In the genomic region with DNA sequence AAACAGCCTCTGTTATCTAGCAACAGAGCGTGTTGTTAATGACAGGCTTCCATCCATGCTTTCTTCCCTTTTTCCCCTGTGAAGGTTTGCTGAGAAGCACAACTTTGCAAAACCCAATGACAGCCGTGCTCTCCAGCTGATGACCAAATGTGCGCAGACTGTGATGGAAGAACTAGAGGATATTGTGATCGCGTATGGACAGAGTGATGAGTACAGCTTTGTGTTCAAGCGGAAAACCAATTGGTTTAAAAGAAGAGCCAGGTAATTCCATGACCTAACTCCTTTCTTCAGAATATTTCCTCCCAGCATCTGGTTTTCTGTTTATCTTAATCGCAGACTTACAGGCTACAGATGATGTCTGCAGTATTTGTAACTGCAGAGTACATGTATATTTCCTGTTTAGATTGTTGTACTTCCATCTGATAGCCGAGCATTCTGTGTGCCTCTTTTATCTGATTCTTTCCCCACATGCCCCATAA, we compare ENCODE assay signal across 1 cellular context.
TF ChIP-seq lines count a peak whose summit lies in the region.

No MANE protein-coding gene starts in this region.

TF ChIP-seq in K562, 482 proteins besides CTCF, POLR2A, EP300 and RAD21 (continues in another document):
- TF ChIP-seq KAT7 (CRISPR knock-in tag; IDR thresholded peaks at IDR 0.05; ENCODE audit: borderline replicate concordance): no peak
- no peak for TF ChIP-seq E2F4 (CRISPR knock-in tag; IDR thresholded peaks at IDR 0.05; ENCODE audit: low read depth)
- no peak for TF ChIP-seq ARHGAP35 (IDR thresholded peaks at IDR 0.05; ENCODE audit: partially characterized antibody)
- TF ChIP-seq SMARCE1 (IDR thresholded peaks at IDR 0.05): 0 out of 2 replicates have a peak, but pooled peaks have one; percentile 11
- TF ChIP-seq NCOA1 (IDR thresholded peaks at IDR 0.05; ENCODE audit: low read depth): peak; percentile 48; the same call in 1 of the 2 replicates
- TF ChIP-seq GATA2 (CRISPR knock-in tag; IDR thresholded peaks at IDR 0.05): peak; percentile 77
- TF ChIP-seq MED1 (CRISPR knock-in tag; IDR thresholded peaks at IDR 0.05; ENCODE audit: borderline replicate concordance): no peak
- no peak for TF ChIP-seq GABPB1 (CRISPR knock-in tag; IDR thresholded peaks at IDR 0.05)
- TF ChIP-seq, protein P1, sequence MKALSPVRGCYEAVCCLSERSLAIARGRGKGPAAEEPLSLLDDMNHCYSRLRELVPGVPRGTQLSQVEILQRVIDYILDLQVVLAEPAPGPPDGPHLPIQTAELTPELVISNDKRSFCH (CRISPR knock-in tag; IDR thresholded peaks at IDR 0.05): no peak
- TF ChIP-seq, protein P1 (tag; IDR thresholded peaks at IDR 0.05): no peak
- TF ChIP-seq, protein P2, sequence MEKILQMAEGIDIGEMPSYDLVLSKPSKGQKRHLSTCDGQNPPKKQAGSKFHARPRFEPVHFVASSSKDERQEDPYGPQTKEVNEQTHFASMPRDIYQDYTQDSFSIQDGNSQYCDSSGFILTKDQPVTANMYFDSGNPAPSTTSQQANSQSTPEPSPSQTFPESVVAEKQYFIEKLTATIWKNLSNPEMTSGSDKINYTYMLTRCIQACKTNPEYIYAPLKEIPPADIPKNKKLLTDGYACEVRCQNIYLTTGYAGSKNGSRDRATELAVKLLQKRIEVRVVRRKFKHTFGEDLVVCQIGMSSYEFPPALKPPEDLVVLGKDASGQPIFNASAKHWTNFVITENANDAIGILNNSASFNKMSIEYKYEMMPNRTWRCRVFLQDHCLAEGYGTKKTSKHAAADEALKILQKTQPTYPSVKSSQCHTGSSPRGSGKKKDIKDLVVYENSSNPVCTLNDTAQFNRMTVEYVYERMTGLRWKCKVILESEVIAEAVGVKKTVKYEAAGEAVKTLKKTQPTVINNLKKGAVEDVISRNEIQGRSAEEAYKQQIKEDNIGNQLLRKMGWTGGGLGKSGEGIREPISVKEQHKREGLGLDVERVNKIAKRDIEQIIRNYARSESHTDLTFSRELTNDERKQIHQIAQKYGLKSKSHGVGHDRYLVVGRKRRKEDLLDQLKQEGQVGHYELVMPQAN (IDR thresholded peaks at IDR 0.05; ENCODE audit: borderline replicate concordance): peak; percentile 37; the same call in 1 of the 2 replicates
- TF ChIP-seq PCBP2 (IDR thresholded peaks at IDR 0.05; ENCODE audit: low read depth, low read length, poor library complexity, severe bottlenecking): no peak
- no peak for TF ChIP-seq MAZ (CRISPR knock-in tag; conservative IDR thresholded peaks at IDR 0.05 in 1 of 2, IDR thresholded peaks at IDR 0.05 in 1 of 2)
- no peak for TF ChIP-seq XRCC3 (IDR thresholded peaks at IDR 0.05)
- no peak for TF ChIP-seq PHB2 (IDR thresholded peaks at IDR 0.05; ENCODE audit: low read depth)
- no peak for TF ChIP-seq POLR2B (IDR thresholded peaks at IDR 0.05; ENCODE audit: low read depth, partially characterized antibody)
- no peak for TF ChIP-seq ZNF583 (CRISPR knock-in tag; IDR thresholded peaks at IDR 0.05)
- TF ChIP-seq, protein P3, sequence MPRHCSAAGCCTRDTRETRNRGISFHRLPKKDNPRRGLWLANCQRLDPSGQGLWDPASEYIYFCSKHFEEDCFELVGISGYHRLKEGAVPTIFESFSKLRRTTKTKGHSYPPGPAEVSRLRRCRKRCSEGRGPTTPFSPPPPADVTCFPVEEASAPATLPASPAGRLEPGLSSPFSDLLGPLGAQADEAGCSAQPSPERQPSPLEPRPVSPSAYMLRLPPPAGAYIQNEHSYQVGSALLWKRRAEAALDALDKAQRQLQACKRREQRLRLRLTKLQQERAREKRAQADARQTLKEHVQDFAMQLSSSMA (CRISPR knock-in tag; IDR thresholded peaks at IDR 0.05): no peak
- no peak for TF ChIP-seq TGIF2 (CRISPR knock-in tag; IDR thresholded peaks at IDR 0.05)
- peak; percentile 35; the same call in 1 of the 2 replicates for TF ChIP-seq CREM (IDR thresholded peaks at IDR 0.05; ENCODE audit: low read depth)
- TF ChIP-seq ZNF584 (CRISPR knock-in tag; IDR thresholded peaks at IDR 0.05; ENCODE audit: low read depth): no peak
- TF ChIP-seq CBFA2T3 (IDR thresholded peaks at IDR 0.05): peak; percentile 87
- TF ChIP-seq ZFPM2 (CRISPR knock-in tag; IDR thresholded peaks at IDR 0.05): no peak
- peak; percentile 90 for TF ChIP-seq TCF3 (CRISPR knock-in tag; IDR thresholded peaks at IDR 0.05)
- TF ChIP-seq HMBOX1 (IDR thresholded peaks at IDR 0.05): peak; percentile 44; the same call in 1 of the 2 replicates
- no peak for TF ChIP-seq SP2 (IDR thresholded peaks at IDR 0.05; ENCODE audit: extremely low read depth, low read depth, low read length, poor library complexity, severe bottlenecking)
- no peak for TF ChIP-seq ZNF41 (CRISPR knock-in tag; conservative IDR thresholded peaks at IDR 0.05)
- peak; percentile 81 for TF ChIP-seq TAL1 (IDR thresholded peaks at IDR 0.05)
- no peak for TF ChIP-seq SMC3 (conservative IDR thresholded peaks at IDR 0.05; ENCODE audit: insufficient read depth, low read depth, low read length)
- TF ChIP-seq ZBED1 (IDR thresholded peaks at IDR 0.05): no peak
- TF ChIP-seq FOXJ3 (CRISPR knock-in tag; IDR thresholded peaks at IDR 0.05): peak; percentile 70; the same call in 1 of the 2 replicates
- TF ChIP-seq, protein P4, sequence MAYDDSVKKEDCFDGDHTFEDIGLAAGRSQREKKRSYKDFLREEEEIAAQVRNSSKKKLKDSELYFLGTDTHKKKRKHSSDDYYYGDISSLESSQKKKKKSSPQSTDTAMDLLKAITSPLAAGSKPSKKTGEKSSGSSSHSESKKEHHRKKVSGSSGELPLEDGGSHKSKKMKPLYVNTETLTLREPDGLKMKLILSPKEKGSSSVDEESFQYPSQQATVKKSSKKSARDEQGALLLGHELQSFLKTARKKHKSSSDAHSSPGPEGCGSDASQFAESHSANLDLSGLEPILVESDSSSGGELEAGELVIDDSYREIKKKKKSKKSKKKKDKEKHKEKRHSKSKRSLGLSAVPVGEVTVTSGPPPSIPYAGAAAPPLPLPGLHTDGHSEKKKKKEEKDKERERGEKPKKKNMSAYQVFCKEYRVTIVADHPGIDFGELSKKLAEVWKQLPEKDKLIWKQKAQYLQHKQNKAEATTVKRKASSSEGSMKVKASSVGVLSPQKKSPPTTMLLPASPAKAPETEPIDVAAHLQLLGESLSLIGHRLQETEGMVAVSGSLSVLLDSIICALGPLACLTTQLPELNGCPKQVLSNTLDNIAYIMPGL (CRISPR knock-in tag; IDR thresholded peaks at IDR 0.05): no peak
- TF ChIP-seq ZNF655 (CRISPR knock-in tag; IDR thresholded peaks at IDR 0.05): no peak
- TF ChIP-seq, protein P5, sequence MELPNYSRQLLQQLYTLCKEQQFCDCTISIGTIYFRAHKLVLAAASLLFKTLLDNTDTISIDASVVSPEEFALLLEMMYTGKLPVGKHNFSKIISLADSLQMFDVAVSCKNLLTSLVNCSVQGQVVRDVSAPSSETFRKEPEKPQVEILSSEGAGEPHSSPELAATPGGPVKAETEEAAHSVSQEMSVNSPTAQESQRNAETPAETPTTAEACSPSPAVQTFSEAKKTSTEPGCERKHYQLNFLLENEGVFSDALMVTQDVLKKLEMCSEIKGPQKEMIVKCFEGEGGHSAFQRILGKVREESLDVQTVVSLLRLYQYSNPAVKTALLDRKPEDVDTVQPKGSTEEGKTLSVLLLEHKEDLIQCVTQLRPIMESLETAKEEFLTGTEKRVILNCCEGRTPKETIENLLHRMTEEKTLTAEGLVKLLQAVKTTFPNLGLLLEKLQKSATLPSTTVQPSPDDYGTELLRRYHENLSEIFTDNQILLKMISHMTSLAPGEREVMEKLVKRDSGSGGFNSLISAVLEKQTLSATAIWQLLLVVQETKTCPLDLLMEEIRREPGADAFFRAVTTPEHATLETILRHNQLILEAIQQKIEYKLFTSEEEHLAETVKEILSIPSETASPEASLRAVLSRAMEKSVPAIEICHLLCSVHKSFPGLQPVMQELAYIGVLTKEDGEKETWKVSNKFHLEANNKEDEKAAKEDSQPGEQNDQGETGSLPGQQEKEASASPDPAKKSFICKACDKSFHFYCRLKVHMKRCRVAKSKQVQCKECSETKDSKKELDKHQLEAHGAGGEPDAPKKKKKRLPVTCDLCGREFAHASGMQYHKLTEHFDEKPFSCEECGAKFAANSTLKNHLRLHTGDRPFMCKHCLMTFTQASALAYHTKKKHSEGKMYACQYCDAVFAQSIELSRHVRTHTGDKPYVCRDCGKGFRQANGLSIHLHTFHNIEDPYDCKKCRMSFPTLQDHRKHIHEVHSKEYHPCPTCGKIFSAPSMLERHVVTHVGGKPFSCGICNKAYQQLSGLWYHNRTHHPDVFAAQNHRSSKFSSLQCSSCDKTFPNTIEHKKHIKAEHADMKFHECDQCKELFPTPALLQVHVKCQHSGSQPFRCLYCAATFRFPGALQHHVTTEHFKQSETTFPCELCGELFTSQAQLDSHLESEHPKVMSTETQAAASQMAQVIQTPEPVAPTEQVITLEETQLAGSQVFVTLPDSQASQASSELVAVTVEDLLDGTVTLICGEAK (IDR thresholded peaks at IDR 0.05): no peak
- TF ChIP-seq, protein P5 (CRISPR knock-in tag; IDR thresholded peaks at IDR 0.05): no peak
- TF ChIP-seq CHCHD3 (CRISPR knock-in tag; IDR thresholded peaks at IDR 0.05): no peak
- 0 out of 2 replicates have a peak, but pooled peaks have one; percentile 14 for TF ChIP-seq MBD2 (IDR thresholded peaks at IDR 0.05; ENCODE audit: borderline replicate concordance, low read depth)
- TF ChIP-seq ARID3A (IDR thresholded peaks at IDR 0.05; ENCODE audit: borderline replicate concordance, low read depth, low read length): no peak
- peak; percentile 87 for TF ChIP-seq TEAD4 (IDR thresholded peaks at IDR 0.05; ENCODE audit: low read length)
- TF ChIP-seq TEAD4 (CRISPR knock-in tag; IDR thresholded peaks at IDR 0.05; ENCODE audit: borderline replicate concordance): no peak
- TF ChIP-seq ERF (CRISPR knock-in tag; IDR thresholded peaks at IDR 0.05): no peak
- TF ChIP-seq FOXA1 (IDR thresholded peaks at IDR 0.05; ENCODE audit: borderline replicate concordance): no peak
- TF ChIP-seq ARID1B (IDR thresholded peaks at IDR 0.05): peak; percentile 86
- TF ChIP-seq SNIP1 (IDR thresholded peaks at IDR 0.05; ENCODE audit: low read depth): no peak
